Comparison of ENCODE assay signal across 15 cellular contexts in genomic region chr4:150063128-150063527, GRCh38. TPM values are rescaled to one million over a fixed set of nuclear protein-coding genes. Genes with fewer than 3 reads are reported as not detected.
DNase-seq lines count a peak whose midpoint lies in the region; ATAC-seq and TF ChIP-seq lines count a peak whose summit lies in the region.
"Had no signal": no experiment of that assay in that cellular context is flagged by ENCODE, and none has a peak within 500 bp of the region (broad histone marks: within the 10 kb centered on the region; RNA-seq: fewer than 3 reads in every experiment).

No MANE protein-coding gene starts in this region.

- intact Hi-C loops in heart right ventricle (cut with DNase I): loop anchor here in 1 of 10 donors (10.0 kb wide), 1 partner anchor 48 kb away; no protein-coding TSS in a partner anchor
- intact Hi-C loops in cardiac septum (cut with DNase I): no loop called here
- intact Hi-C loops in left ventricle myocardium superior (cut with micrococcal nuclease): no loop called here
- intact Hi-C loops in sciatic nerve (cut with DNase I): no loop called here

- ATAC-seq in heart right ventricle: peak in 5 of 8 donors; percentile 39 to 86 (median 67)
- ATAC-seq in left ventricle myocardium superior: peak; percentile 57
- peak; percentile 61 for ATAC-seq in sciatic nerve
- no peak for ATAC-seq in GM19463 (IDR thresholded peaks at IDR 0.05; ENCODE audit: unreplicated experiment)
- ATAC-seq: PC-3 had no signal

- DNase-seq in heart right ventricle (no peak), cardiac septum (ENCODE audit: low spot score) (no peak), SKM-1 treated with dmso at 0.1 percent for 144 hours (lab: John Stamatoyannopoulos, UW; ENCODE audit: unreplicated experiment) (peak; percentile 20), left ventricle myocardium superior (no peak), sciatic nerve (ENCODE audit: low spot score) (no peak), NCI-H2107 (lab: John Stamatoyannopoulos, UW) (no peak), hippocampal formation (lab: John Stamatoyannopoulos, UW) (no peak)
- DNase-seq: CD4-positive, CD25-positive, alpha-beta regulatory T cell; DMS53; HCEC 1CT; NCI-H1092; NCI-H446; NCI-H748 treated with DMSO at 0.1 percent for 48 hours; PC-3 had no signal

- peaks cover 0 to 4% (median 0%) of the 10 kb centered on the region in 11 donors for H3K9me3 ChIP-seq in heart right ventricle

- H3K4me1 ChIP-seq in heart right ventricle: peaks cover 3 to 27% (median 22%) of the 10 kb centered on the region in 9 donors

- no peak for TF ChIP-seq CTCF in heart right ventricle (IDR thresholded peaks at IDR 0.05)

- no peaks in the 10 kb centered on the region for H3K27me3 ChIP-seq in heart right ventricle

- H3K4me3 ChIP-seq in heart right ventricle: no peak overlapping the region

- peak overlapping the region in 5 of 10 donors; percentile 1 to 59 (median 53) for H3K27ac ChIP-seq in heart right ventricle

- no peaks in the 10 kb centered on the region for H3K36me3 ChIP-seq in heart right ventricle

RNA-seq across cellular contexts. Expression of gene DCLK2, which starts 15.1 kb away (rescaled TPM):
- 10 to 100 TPM; 10.5 to 33.4 (median 18.5) TPM for total RNA-seq in heart right ventricle
- 1 to 10 TPM; 4.1 to 7.3 TPM for polyA plus RNA-seq in heart right ventricle
- total RNA-seq in cardiac septum: 32.6 TPM
- 27.5 TPM for total RNA-seq in left ventricle myocardium superior
- total RNA-seq in sciatic nerve: 13.6 TPM
- polyA plus RNA-seq: CD4-positive, CD25-positive, alpha-beta regulatory T cell had no signal
